Comparison of ENCODE assay signal across 23 cellular contexts in genomic region chr5:116600876-116601275, GRCh38. TPM values are rescaled to one million over a fixed set of nuclear protein-coding genes. Genes with fewer than 3 reads are reported as not detected.
A peak's percentile ranks its signal among the peaks of the same experiment; 100 is the strongest.
DNase-seq lines count a peak whose midpoint lies in the region; ATAC-seq, FAIRE-seq and TF ChIP-seq lines count a peak whose summit lies in the region.
"Had no signal": no experiment of that assay in that cellular context is flagged by ENCODE, and none has a peak within 500 bp of the region (broad histone marks: within the 10 kb centered on the region; RNA-seq: fewer than 3 reads in every experiment).

No MANE protein-coding gene starts in this region.

- H3K36me3 ChIP-seq in astrocyte (ENCODE audit: insufficient read depth, low read length), result no peaks in the 10 kb centered on the region
- H3K36me3 ChIP-seq: gastrocnemius medialis had no signal

- H3K27ac Mint-ChIP-seq in astrocyte (ENCODE audit: unreplicated experiment), result peak overlapping the region; percentile 13
- H3K27ac Mint-ChIP-seq: activated CD4-positive, alpha-beta T cell treated with anti-CD3 and anti-CD28 coated beads, Interleukin-2, amount 10 ng/mL, durations not matched to agents 7 days and 5 days; activated naive CD4-positive, alpha-beta T cell treated with anti-CD3 and anti-CD28 coated beads for 36 hours; IgD-negative memory B cell; immature natural killer cell; mesothelial cell of epicardium had no signal

- no peak overlapping the region for H3K4me2 ChIP-seq in astrocyte (ENCODE audit: low read length)

- TF ChIP-seq CTCF in astrocyte (IDR thresholded peaks at IDR 0.05; ENCODE audit: insufficient read depth, low read depth, low read length), result no peak
- no peak for TF ChIP-seq CTCF in fibroblast of villous mesenchyme (IDR thresholded peaks at IDR 0.05; ENCODE audit: insufficient read depth, low read depth, low read length)

- no peak overlapping the region for H3K27ac ChIP-seq in astrocyte (ENCODE audit: low read depth, low read length)
- H3K27ac ChIP-seq: gastrocnemius medialis, SK-N-MC had no signal

- H3K4me1 Mint-ChIP-seq in astrocyte (ENCODE audit: low read depth, unreplicated experiment), result peaks cover 15% of the 10 kb centered on the region
- H3K4me1 Mint-ChIP-seq: activated CD4-positive, alpha-beta T cell treated with anti-CD3 and anti-CD28 coated beads, Interleukin-2, amount 10 ng/mL, durations not matched to agents 7 days and 5 days; IgD-negative memory B cell; immature natural killer cell had no signal

- H3K9me3 ChIP-seq in astrocyte (ENCODE audit: insufficient read depth, low read depth, low read length), result no peaks in the 10 kb centered on the region
- H3K9me3 ChIP-seq: gastrocnemius medialis had no signal

- no peak overlapping the region for H2AFZ ChIP-seq in astrocyte (ENCODE audit: low read depth, low read length)

- peak; percentile 13 for DNase-seq in AG20443 (ENCODE audit: low spot score)
- peak; percentile 44 for DNase-seq in astrocyte (ENCODE audit: low read depth)
- peak; percentile 18 for DNase-seq in fibroblast of villous mesenchyme (ENCODE audit: low read depth)
- DNase-seq in non-pigmented ciliary epithelial cell (ENCODE audit: low read depth), result peak; percentile 37
- no peak for DNase-seq in NCI-H2029 treated with DMSO at 0.1 percent for 48 hours (lab: John Stamatoyannopoulos, UW)
- DNase-seq in activated CD4-positive, alpha-beta T cell treated with anti-CD3 and anti-CD28 coated beads, Interleukin-2, amount 50 U/mL, for 4 hours, result no peak
- DNase-seq: activated CD4-positive, alpha-beta T cell treated with anti-CD3 and anti-CD28 coated beads, Interleukin-2, amount 10 ng/mL, durations not matched to agents 7 days and 5 days; activated naive CD4-positive, alpha-beta T cell treated with anti-CD3 and anti-CD28 coated beads for 36 hours; activated T-cell treated with anti-CD3 and anti-CD28 coated beads for 4 hours; gastrocnemius medialis; GDM1; immature natural killer cell; NCI-H2081 treated with DMSO at 0.1 percent for 48 hours; NCI-H526; OCI-M1; right cardiac atrium; stimulated activated CD4-positive, alpha-beta T cell treated with anti-CD3 and anti-CD28 coated beads, Interleukin-2, amount 100 ng/mL, for 24 hours had no signal

- no peaks in the 10 kb centered on the region for H3K79me2 ChIP-seq in astrocyte (ENCODE audit: insufficient read depth, low read length)

- H3K4me1 ChIP-seq in astrocyte (ENCODE audit: insufficient read depth, low read length), result peaks cover 8% of the 10 kb centered on the region
- H3K4me1 ChIP-seq: gastrocnemius medialis had no signal

- ATAC-seq in GM19328 (IDR thresholded peaks at IDR 0.05; ENCODE audit: unreplicated experiment), result no peak
- ATAC-seq in GM21390 (IDR thresholded peaks at IDR 0.05; ENCODE audit: unreplicated experiment), result no peak
- ATAC-seq: gastrocnemius medialis had no signal

- H3K36me3 Mint-ChIP-seq in astrocyte (ENCODE audit: low read depth, unreplicated experiment), result no peaks in the 10 kb centered on the region
- H3K36me3 Mint-ChIP-seq: IgD-negative memory B cell, immature natural killer cell, mesothelial cell of epicardium had no signal

- no peak overlapping the region for H3K9ac ChIP-seq in astrocyte (ENCODE audit: low read length)

- H3K27me3 ChIP-seq in astrocyte (ENCODE audit: insufficient read depth, low read length), result no peaks in the 10 kb centered on the region
- H3K27me3 ChIP-seq: gastrocnemius medialis had no signal

- no peak overlapping the region for H3K4me3 ChIP-seq in astrocyte (ENCODE audit: insufficient read depth, low read depth, low read length)
- H3K4me3 ChIP-seq in fibroblast of villous mesenchyme (ENCODE audit: low read depth, low read length), result no peak overlapping the region
- H3K4me3 ChIP-seq: gastrocnemius medialis, SK-N-MC had no signal

- no peak overlapping the region for H3K4me3 Mint-ChIP-seq in astrocyte (ENCODE audit: unreplicated experiment)
- H3K4me3 Mint-ChIP-seq: activated CD4-positive, alpha-beta T cell treated with anti-CD3 and anti-CD28 coated beads, Interleukin-2, amount 10 ng/mL, durations not matched to agents 7 days and 5 days; activated naive CD4-positive, alpha-beta T cell treated with anti-CD3 and anti-CD28 coated beads for 36 hours; IgD-negative memory B cell; immature natural killer cell; mesothelial cell of epicardium had no signal

- no peaks in the 10 kb centered on the region for H3K9me3 Mint-ChIP-seq in astrocyte (ENCODE audit: unreplicated experiment)
- H3K9me3 Mint-ChIP-seq: activated CD4-positive, alpha-beta T cell treated with anti-CD3 and anti-CD28 coated beads, Interleukin-2, amount 10 ng/mL, durations not matched to agents 7 days and 5 days; activated naive CD4-positive, alpha-beta T cell treated with anti-CD3 and anti-CD28 coated beads for 36 hours; mesothelial cell of epicardium had no signal

- peaks cover 3% of the 10 kb centered on the region for H3K27me3 Mint-ChIP-seq in astrocyte (ENCODE audit: low read depth, unreplicated experiment)
- H3K27me3 Mint-ChIP-seq: IgD-negative memory B cell had no signal

- no peak for FAIRE-seq in astrocyte (lab: Jason Lieb, UNC)
- FAIRE-seq: H54 had no signal

- H4K20me1 ChIP-seq in astrocyte (ENCODE audit: insufficient read depth, low read length), result no peaks in the 10 kb centered on the region

RNA-seq across cellular contexts. Expression of gene SEMA6A, which starts 26.3 kb away (rescaled TPM):
- 21.3 and 34.2 TPM in 2 replicates for total RNA-seq in astrocyte
- 0.97 and 2.2 TPM in 2 replicates for total RNA-seq in fibroblast of villous mesenchyme
- total RNA-seq: activated CD4-positive, alpha-beta T cell treated with anti-CD3 and anti-CD28 coated beads, Interleukin-2, amount 10 ng/mL, durations not matched to agents 7 days and 5 days had no signal

Comparison
In these comparisons a context has a peak if more than half of its experiments do, and no peak if none do; other contexts are left out.
1. DNase-seq: peak in AG20443 (single experiment), astrocyte (single experiment), fibroblast of villous mesenchyme (single experiment) and non-pigmented ciliary epithelial cell (single experiment); none in NCI-H2029 treated with DMSO at 0.1 percent for 48 hours (single experiment) and activated CD4-positive, alpha-beta T cell treated with anti-CD3 and anti-CD28 coated beads, Interleukin-2, amount 50 U/mL, for 4 hours (0 of 2).